In the genomic region with DNA sequence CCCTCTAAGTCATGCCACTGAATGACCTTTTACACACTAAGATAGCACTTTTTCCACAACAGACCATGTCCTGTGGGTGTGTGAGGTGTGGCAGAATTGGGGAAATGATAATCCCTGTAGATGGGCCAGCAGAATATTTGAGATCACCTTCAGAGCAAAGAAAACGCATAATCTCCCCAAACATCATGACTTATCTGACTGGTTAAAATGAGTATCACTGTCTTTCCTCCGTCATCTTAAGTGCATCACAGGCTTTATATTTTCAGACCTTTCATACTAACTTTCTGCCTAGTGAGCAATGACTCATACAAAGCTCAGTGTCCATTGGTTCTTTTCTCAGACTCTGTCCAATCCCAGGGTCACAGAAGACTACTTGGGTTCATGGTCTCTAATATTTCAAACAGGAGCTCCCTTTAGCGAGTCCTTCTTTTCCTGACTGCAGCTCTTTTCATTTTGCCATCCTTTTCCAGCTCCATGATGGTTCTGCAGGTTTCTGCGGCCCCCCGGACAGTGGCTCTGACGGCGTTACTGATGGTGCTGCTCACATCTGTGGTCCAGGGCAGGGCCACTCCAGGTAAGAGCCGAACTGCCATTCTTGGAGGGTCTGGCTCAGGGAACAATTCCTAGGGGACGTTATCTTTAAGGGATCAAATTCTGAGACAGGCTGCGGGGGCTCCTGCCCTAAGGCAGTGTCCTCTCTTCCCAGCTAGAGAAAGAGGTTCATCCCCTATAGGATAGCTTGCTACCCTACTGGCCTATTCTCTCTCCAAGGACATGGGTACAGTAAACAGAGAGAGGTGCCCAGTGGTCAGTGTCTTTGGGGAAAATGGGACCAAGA, we compare ENCODE assay signal across 8 cellular contexts. TPM values are rescaled to one million over a fixed set of nuclear protein-coding genes. Genes with fewer than 3 reads are reported as not detected.
A peak's percentile ranks its signal among the peaks of the same experiment; 100 is the strongest.
DNase-seq lines count a peak whose midpoint lies in the region; ATAC-seq and FAIRE-seq lines count a peak whose summit lies in the region.

A gene (plus strand): TSS at position 423 of the 838 bp plus-strand sequence. CDS start 52 bp downstream, at position 475.

- peak; percentile 78 for ATAC-seq in GM19395 (IDR thresholded peaks at IDR 0.05; ENCODE audit: unreplicated experiment)
- peak; percentile 81 for ATAC-seq in HG03354 (IDR thresholded peaks at IDR 0.05; ENCODE audit: poor library complexity, severe bottlenecking, unreplicated experiment)

- no peak within 1 kb of the TSS for H3K27ac ChIP-seq in urinary bladder (ENCODE audit: low read depth)

- FAIRE-seq in G401.6 (lab: Jason Lieb, UNC): peak; percentile 78

- peak; percentile 58 for DNase-seq in SW480 (ENCODE audit: low spot score)
- DNase-seq in effector CD4-positive, alpha-beta T cell: peak; percentile 11
- DNase-seq in mesenteric fat pad (ENCODE audit: low spot score): no peak
- DNase-seq in NCI-H774 (lab: John Stamatoyannopoulos, UW): no peak

- 57% methylated on average over 10 of the region's 10 CpGs for WGBS in urinary bladder

- H3K4me3 ChIP-seq in urinary bladder (ENCODE audit: low read depth, low read length): peak within 1 kb of the TSS; percentile 7

- H3K36me3 ChIP-seq in urinary bladder (ENCODE audit: insufficient read depth): no peaks in the 10 kb centered on the region

- no peaks in the 10 kb centered on the region for H3K4me1 ChIP-seq in urinary bladder (ENCODE audit: insufficient read depth)

RNA-seq across cellular contexts. Expression of the gene that starts here (rescaled TPM):
- total RNA-seq in mesenteric fat pad (52.5 TPM), urinary bladder (16.4 TPM)
- polyA plus RNA-seq in urinary bladder: 74.7 TPM

Comparison
In these comparisons a context has a peak if more than half of its experiments do, and no peak if none do; other contexts are left out.
1. DNase-seq: peak in SW480 (single experiment) and effector CD4-positive, alpha-beta T cell (single experiment); none in mesenteric fat pad (single experiment) and NCI-H774 (single experiment).